9 cellular contexts compared by ENCODE assay signal in the genomic region with DNA sequence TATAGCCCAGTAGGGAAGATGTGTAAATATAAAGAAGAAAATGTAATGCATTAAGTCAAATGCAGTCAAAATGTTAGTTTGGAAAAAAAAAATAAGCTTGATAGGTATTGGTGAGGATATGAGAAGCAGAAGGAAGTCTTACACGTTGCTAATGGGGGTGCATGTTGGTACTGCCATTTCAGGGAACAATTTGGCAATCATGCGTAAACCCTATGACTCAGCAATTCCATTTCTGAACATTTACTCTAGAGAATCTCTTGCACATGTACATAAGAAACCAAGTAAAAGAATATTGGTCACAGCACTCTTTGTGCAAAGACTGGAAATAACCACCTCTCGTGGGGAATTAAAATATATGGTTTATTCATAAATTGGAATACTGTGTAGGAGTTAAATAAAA. TPM values are rescaled to one million over a fixed set of nuclear protein-coding genes. Genes with fewer than 3 reads are reported as not detected.
DNase-seq lines count a peak whose midpoint lies in the region; ATAC-seq and TF ChIP-seq lines count a peak whose summit lies in the region.
"Had no signal": no experiment of that assay in that cellular context is flagged by ENCODE, and none has a peak within 500 bp of the region (broad histone marks: within the 10 kb centered on the region; RNA-seq: fewer than 3 reads in every experiment).

No MANE protein-coding gene starts in this region.

- peak; percentile 8 to 61 for ATAC-seq in activated naive CD4-positive, alpha-beta T cell treated with anti-CD3 and anti-CD28 coated beads, Interleukin-2, amount 50 U/mL, for 72 hours
- peak; percentile 33 for ATAC-seq in HG03520 (IDR thresholded peaks at IDR 0.05; ENCODE audit: unreplicated experiment)
- ATAC-seq in activated CD8-positive, alpha-beta T cell treated with anti-CD3 and anti-CD28 coated beads, Interleukin-2, amount 10 ng/mL, durations not matched to agents 7 days and 5 days = peak; percentile 20

- no peak for DNase-seq in activated naive CD4-positive, alpha-beta T cell treated with anti-CD3 and anti-CD28 coated beads, Interleukin-2, amount 50 U/mL, for 72 hours (ENCODE audit: low spot score in 2 of 2)
- DNase-seq in activated naive CD4-positive, alpha-beta T cell treated with Interleukin-2 at 50 U/mL for 16 hours = no peak
- no peak for DNase-seq in activated CD8-positive, alpha-beta T cell treated with anti-CD3 and anti-CD28 coated beads, Interleukin-2, amount 10 ng/mL, durations not matched to agents 7 days and 5 days
- peak; percentile 80 for DNase-seq in kidney tubule cell (ENCODE audit: low spot score)
- DNase-seq in nephron progenitor cell = no peak
- no peak for DNase-seq in NCI-H748 (lab: John Stamatoyannopoulos, UW; ENCODE audit: unreplicated experiment)
- no peak for DNase-seq in stimulated activated CD4-positive, alpha-beta T cell treated with anti-CD3 and anti-CD28 coated beads, Interleukin-1b, Interleukin-23, amount 100 ng/mL, for 48 hours
- DNase-seq: activated naive CD8-positive, alpha-beta T cell treated with anti-CD3 and anti-CD28 coated beads, Interleukin-2, amount 10 ng/mL, durations not matched to agents 7 days and 5 days had no signal

- POLR2A ChIA-PET in activated CD8-positive, alpha-beta T cell treated with anti-CD3 and anti-CD28 coated beads, Interleukin-2, amount 10 ng/mL, durations not matched to agents 7 days and 5 days (lab: Charles Lee) = interaction anchor here (0.6 kb wide), 1 partner anchor 56 kb away, joined by 3 read pairs; no protein-coding TSS in a partner anchor

- no peak for TF ChIP-seq CTCF in nephron progenitor cell (IDR thresholded peaks at IDR 0.05)

- H3K9me3 Mint-ChIP-seq in activated naive CD4-positive, alpha-beta T cell treated with anti-CD3 and anti-CD28 coated beads, Interleukin-2, amount 50 U/mL, for 72 hours = peaks cover 0 to 3% of the 10 kb centered on the region in 2 donors
- no peaks in the 10 kb centered on the region for H3K9me3 Mint-ChIP-seq in activated CD8-positive, alpha-beta T cell treated with anti-CD3 and anti-CD28 coated beads, Interleukin-2, amount 10 ng/mL, durations not matched to agents 7 days and 5 days (ENCODE audit: insufficient read depth)
- no peaks in the 10 kb centered on the region for H3K9me3 Mint-ChIP-seq in nephron progenitor cell
- H3K9me3 Mint-ChIP-seq: activated naive CD8-positive, alpha-beta T cell treated with anti-CD3 and anti-CD28 coated beads, Interleukin-2, amount 10 ng/mL, durations not matched to agents 7 days and 5 days had no signal

- CTCF ChIA-PET in activated CD8-positive, alpha-beta T cell treated with anti-CD3 and anti-CD28 coated beads, Interleukin-2, amount 10 ng/mL, durations not matched to agents 7 days and 5 days (lab: Charles Lee) = interaction anchor here (0.6 to 1.9 kb wide), 8 partner anchors 10 to 286 kb away, joined by 3 to 7 read pairs (median 5); no protein-coding TSS in a partner anchor

- H3K36me3 Mint-ChIP-seq in activated naive CD4-positive, alpha-beta T cell treated with anti-CD3 and anti-CD28 coated beads, Interleukin-2, amount 50 U/mL, for 72 hours = peaks cover 0 to 6% of the 10 kb centered on the region in 2 donors
- no peaks in the 10 kb centered on the region for H3K36me3 Mint-ChIP-seq in activated CD8-positive, alpha-beta T cell treated with anti-CD3 and anti-CD28 coated beads, Interleukin-2, amount 10 ng/mL, durations not matched to agents 7 days and 5 days (ENCODE audit: low read depth)
- no peaks in the 10 kb centered on the region for H3K36me3 Mint-ChIP-seq in nephron progenitor cell (ENCODE audit: low read depth)
- H3K36me3 Mint-ChIP-seq: activated naive CD8-positive, alpha-beta T cell treated with anti-CD3 and anti-CD28 coated beads, Interleukin-2, amount 10 ng/mL, durations not matched to agents 7 days and 5 days had no signal

- H3K27me3 Mint-ChIP-seq in activated CD8-positive, alpha-beta T cell treated with anti-CD3 and anti-CD28 coated beads, Interleukin-2, amount 10 ng/mL, durations not matched to agents 7 days and 5 days (ENCODE audit: low read depth) = no peaks in the 10 kb centered on the region
- peaks cover 8% of the 10 kb centered on the region for H3K27me3 Mint-ChIP-seq in nephron progenitor cell (ENCODE audit: low read depth, poor library complexity)

- H3K4me3 Mint-ChIP-seq in activated CD8-positive, alpha-beta T cell treated with anti-CD3 and anti-CD28 coated beads, Interleukin-2, amount 10 ng/mL, durations not matched to agents 7 days and 5 days = no peak overlapping the region
- H3K4me3 Mint-ChIP-seq in nephron progenitor cell = no peak overlapping the region
- H3K4me3 Mint-ChIP-seq: activated naive CD8-positive, alpha-beta T cell treated with anti-CD3 and anti-CD28 coated beads, Interleukin-2, amount 10 ng/mL, durations not matched to agents 7 days and 5 days had no signal

- peak overlapping the region; percentile 87 to 95 for H3K27ac Mint-ChIP-seq in activated naive CD4-positive, alpha-beta T cell treated with anti-CD3 and anti-CD28 coated beads, Interleukin-2, amount 50 U/mL, for 72 hours
- H3K27ac Mint-ChIP-seq in activated CD8-positive, alpha-beta T cell treated with anti-CD3 and anti-CD28 coated beads, Interleukin-2, amount 10 ng/mL, durations not matched to agents 7 days and 5 days = no peak overlapping the region
- H3K27ac Mint-ChIP-seq in nephron progenitor cell = no peak overlapping the region
- H3K27ac Mint-ChIP-seq: activated naive CD8-positive, alpha-beta T cell treated with anti-CD3 and anti-CD28 coated beads, Interleukin-2, amount 10 ng/mL, durations not matched to agents 7 days and 5 days had no signal

- peaks cover 30% of the 10 kb centered on the region for H3K4me1 Mint-ChIP-seq in activated CD8-positive, alpha-beta T cell treated with anti-CD3 and anti-CD28 coated beads, Interleukin-2, amount 10 ng/mL, durations not matched to agents 7 days and 5 days (ENCODE audit: low read depth)
- peaks cover 4% of the 10 kb centered on the region for H3K4me1 Mint-ChIP-seq in nephron progenitor cell

RNA-seq across cellular contexts. Expression of a gene that starts 35.5 kb away (rescaled TPM):
- total RNA-seq in activated naive CD4-positive, alpha-beta T cell treated with anti-CD3 and anti-CD28 coated beads, Interleukin-2, amount 50 U/mL, for 72 hours = not detected
- not detected for total RNA-seq in activated CD8-positive, alpha-beta T cell treated with anti-CD3 and anti-CD28 coated beads, Interleukin-2, amount 10 ng/mL, durations not matched to agents 7 days and 5 days
- total RNA-seq: activated naive CD8-positive, alpha-beta T cell treated with anti-CD3 and anti-CD28 coated beads, Interleukin-2, amount 10 ng/mL, durations not matched to agents 7 days and 5 days had no signal

Comparison
In these comparisons a context has a peak if more than half of its experiments do, and no peak if none do; other contexts are left out.
1. H3K27ac Mint-ChIP-seq: peak in activated naive CD4-positive, alpha-beta T cell treated with anti-CD3 and anti-CD28 coated beads, Interleukin-2, amount 50 U/mL, for 72 hours (2 of 2); none in activated CD8-positive, alpha-beta T cell treated with anti-CD3 and anti-CD28 coated beads, Interleukin-2, amount 10 ng/mL, durations not matched to agents 7 days and 5 days (single experiment) and nephron progenitor cell (single experiment).
2. Peak in every context shown above with its lines, with median percentiles within 50 percentile points of each other: ATAC-seq.